In the genomic region with DNA sequence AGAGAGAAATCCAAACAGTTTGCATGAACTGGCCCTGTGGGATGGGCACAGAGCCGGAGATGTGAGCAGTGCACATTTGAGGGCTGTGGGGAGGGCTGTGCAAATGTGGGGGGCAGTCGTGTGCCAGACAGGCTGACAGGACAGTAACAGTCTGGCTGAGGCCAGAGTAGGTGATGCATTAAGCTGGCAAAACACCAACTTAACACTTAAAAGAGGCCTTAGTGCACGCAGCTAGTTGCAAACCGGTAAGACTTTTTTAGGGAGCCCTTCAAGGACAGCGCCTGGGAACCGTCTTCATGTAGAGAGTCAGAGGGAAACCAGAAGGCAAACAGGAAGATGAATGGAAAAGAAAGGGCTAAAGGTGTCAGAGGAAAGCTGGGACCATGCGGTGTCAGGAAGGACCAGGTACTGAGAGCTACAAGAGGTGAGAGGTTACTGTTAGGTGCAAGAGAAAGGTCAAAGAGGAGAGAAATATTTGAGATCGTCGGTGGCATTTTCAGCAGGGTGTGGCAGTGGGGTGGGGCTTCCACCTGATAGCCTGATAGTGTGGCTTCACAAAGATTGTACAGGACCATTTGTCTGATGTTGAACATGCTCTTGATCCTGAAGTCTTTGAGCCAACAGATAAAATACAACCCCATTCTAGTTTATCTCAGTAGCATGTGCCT, we compare ENCODE assay signal across 12 cellular contexts. TPM values are rescaled to one million over a fixed set of nuclear protein-coding genes. Genes with fewer than 3 reads are reported as not detected.
A peak's percentile ranks its signal among the peaks of the same experiment; 100 is the strongest.
DNase-seq lines count a peak whose midpoint lies in the region; ATAC-seq and TF ChIP-seq lines count a peak whose summit lies in the region.
"Had no signal": no experiment of that assay in that cellular context is flagged by ENCODE, and none has a peak within 500 bp of the region (broad histone marks: within the 10 kb centered on the region; RNA-seq: fewer than 3 reads in every experiment).

No MANE protein-coding gene starts in this region.

- no peak overlapping the region for H3K27ac Mint-ChIP-seq in activated T-helper 2 cell treated with anti-CD3 and anti-CD28 coated beads, Interferon-gamma antibody, Interleukin-2, Interleukin-4, amounts not matched to agents 10 μg/mL and 5 μg/mL and 100 μg/mL, durations not matched to agents 14 hours and 24 hours and 36 hours
- no peak overlapping the region for H3K27ac Mint-ChIP-seq in nephron progenitor cell
- H3K27ac Mint-ChIP-seq: activated naive CD8-positive, alpha-beta T cell treated with anti-CD3 and anti-CD28 coated beads for 36 hours; memory B cell; stimulated activated effector memory CD8-positive, alpha-beta T cell treated with anti-CD3 and anti-CD28 coated beads, Interleukin-12 subunit alpha, Interleukin-12 subunit beta, amount 100 ng/mL, for 72 hours had no signal

- H3K36me3 ChIP-seq in breast epithelium (no peaks in the 10 kb centered on the region), tibial artery (no peaks in the 10 kb centered on the region)
- H3K36me3 ChIP-seq: HAP-1 had no signal

- no peaks in the 10 kb centered on the region for H3K36me3 Mint-ChIP-seq in activated T-helper 2 cell treated with anti-CD3 and anti-CD28 coated beads, Interferon-gamma antibody, Interleukin-2, Interleukin-4, amounts not matched to agents 10 μg/mL and 5 μg/mL and 100 μg/mL, durations not matched to agents 14 hours and 24 hours and 36 hours (ENCODE audit: low read depth)
- no peaks in the 10 kb centered on the region for H3K36me3 Mint-ChIP-seq in nephron progenitor cell (ENCODE audit: low read depth)
- H3K36me3 Mint-ChIP-seq: activated naive CD8-positive, alpha-beta T cell treated with anti-CD3 and anti-CD28 coated beads for 36 hours; memory B cell; stimulated activated effector memory CD8-positive, alpha-beta T cell treated with anti-CD3 and anti-CD28 coated beads, Interleukin-12 subunit alpha, Interleukin-12 subunit beta, amount 100 ng/mL, for 72 hours had no signal

- H3K9me3 ChIP-seq in breast epithelium: no peaks in the 10 kb centered on the region
- H3K9me3 ChIP-seq in tibial artery: no peaks in the 10 kb centered on the region
- H3K9me3 ChIP-seq: HAP-1 had no signal

- H3K4me1 ChIP-seq in breast epithelium (peaks cover 0 to 7% of the 10 kb centered on the region in 2 donors), tibial artery (peaks cover 0 to 21% (median 17%) of the 10 kb centered on the region in 4 donors)

- H3K27me3 Mint-ChIP-seq in activated T-helper 2 cell treated with anti-CD3 and anti-CD28 coated beads, Interferon-gamma antibody, Interleukin-2, Interleukin-4, amounts not matched to agents 10 μg/mL and 5 μg/mL and 100 μg/mL, durations not matched to agents 14 hours and 24 hours and 36 hours (ENCODE audit: low read depth): peaks cover 2% of the 10 kb centered on the region
- peaks cover 3% of the 10 kb centered on the region for H3K27me3 Mint-ChIP-seq in nephron progenitor cell (ENCODE audit: low read depth, poor library complexity)
- H3K27me3 Mint-ChIP-seq: activated naive CD8-positive, alpha-beta T cell treated with anti-CD3 and anti-CD28 coated beads for 36 hours; memory B cell had no signal

- DNase-seq in NCI-H226: peak; percentile 38
- DNase-seq in breast epithelium (ENCODE audit: low spot score in 2 of 2): no peak
- DNase-seq in left colon: no peak
- no peak for DNase-seq in tibial artery
- DNase-seq in effector CD4-positive, alpha-beta T cell: no peak
- no peak for DNase-seq in activated T-helper 2 cell treated with anti-CD3 and anti-CD28 coated beads, Interferon-gamma antibody, Interleukin-2, Interleukin-4, amounts not matched to agents 10 μg/mL and 5 μg/mL and 100 μg/mL, durations not matched to agents 14 hours and 24 hours and 36 hours (ENCODE audit: low spot score)
- DNase-seq in nephron progenitor cell: no peak
- DNase-seq: activated naive CD8-positive, alpha-beta T cell treated with anti-CD3 and anti-CD28 coated beads for 36 hours; NCI-H1048 had no signal

- peaks cover 4% of the 10 kb centered on the region for H3K4me1 Mint-ChIP-seq in activated T-helper 2 cell treated with anti-CD3 and anti-CD28 coated beads, Interferon-gamma antibody, Interleukin-2, Interleukin-4, amounts not matched to agents 10 μg/mL and 5 μg/mL and 100 μg/mL, durations not matched to agents 14 hours and 24 hours and 36 hours (ENCODE audit: low read depth)
- H3K4me1 Mint-ChIP-seq in nephron progenitor cell: peaks cover 9% of the 10 kb centered on the region

- H3K27me3 ChIP-seq in breast epithelium: no peaks in the 10 kb centered on the region
- no peaks in the 10 kb centered on the region for H3K27me3 ChIP-seq in tibial artery

- intact Hi-C loops in breast epithelium (cut with DNase I; ENCODE audit: low total_unique reads): no loop called here
- intact Hi-C loops in left colon (cut with DNase I, micrococcal nuclease): no loop called here
- intact Hi-C loops in tibial artery (cut with DNase I; ENCODE audit: low total_unique reads): loop anchor here (10.0 kb wide), 1 partner anchor 615 kb away; no protein-coding TSS in a partner anchor
- intact Hi-C loops in activated T-helper 2 cell treated with anti-CD3 and anti-CD28 coated beads, Interferon-gamma antibody, Interleukin-2, Interleukin-4, amounts not matched to agents 10 μg/mL and 5 μg/mL and 100 μg/mL, durations not matched to agents 14 hours and 24 hours and 36 hours (cut with micrococcal nuclease): no loop called here

- no peak overlapping the region for H3K4me3 Mint-ChIP-seq in activated T-helper 2 cell treated with anti-CD3 and anti-CD28 coated beads, Interferon-gamma antibody, Interleukin-2, Interleukin-4, amounts not matched to agents 10 μg/mL and 5 μg/mL and 100 μg/mL, durations not matched to agents 14 hours and 24 hours and 36 hours (ENCODE audit: low read depth)
- no peak overlapping the region for H3K4me3 Mint-ChIP-seq in nephron progenitor cell
- H3K4me3 Mint-ChIP-seq: activated naive CD8-positive, alpha-beta T cell treated with anti-CD3 and anti-CD28 coated beads for 36 hours; memory B cell; stimulated activated effector memory CD8-positive, alpha-beta T cell treated with anti-CD3 and anti-CD28 coated beads, Interleukin-12 subunit alpha, Interleukin-12 subunit beta, amount 100 ng/mL, for 72 hours had no signal

- peak overlapping the region; percentile 80 to 82 for H3K27ac ChIP-seq in breast epithelium
- H3K27ac ChIP-seq in tibial artery: peak overlapping the region; percentile 70 to 72

- H3K4me3 ChIP-seq in breast epithelium (no peak overlapping the region), tibial artery (no peak overlapping the region)
- H3K4me3 ChIP-seq: HAP-1 had no signal

- TF ChIP-seq POLR2A in breast epithelium (IDR thresholded peaks at IDR 0.05): no peak

- ATAC-seq in left colon: peak; percentile 62
- ATAC-seq: stimulated activated effector memory CD8-positive, alpha-beta T cell treated with anti-CD3 and anti-CD28 coated beads, Interleukin-12 subunit alpha, Interleukin-12 subunit beta, amount 100 ng/mL, for 72 hours had no signal

- H3K9me3 Mint-ChIP-seq in activated T-helper 2 cell treated with anti-CD3 and anti-CD28 coated beads, Interferon-gamma antibody, Interleukin-2, Interleukin-4, amounts not matched to agents 10 μg/mL and 5 μg/mL and 100 μg/mL, durations not matched to agents 14 hours and 24 hours and 36 hours: no peaks in the 10 kb centered on the region
- peaks cover 3% of the 10 kb centered on the region for H3K9me3 Mint-ChIP-seq in nephron progenitor cell
- H3K9me3 Mint-ChIP-seq: activated naive CD8-positive, alpha-beta T cell treated with anti-CD3 and anti-CD28 coated beads for 36 hours; memory B cell; stimulated activated effector memory CD8-positive, alpha-beta T cell treated with anti-CD3 and anti-CD28 coated beads, Interleukin-12 subunit alpha, Interleukin-12 subunit beta, amount 100 ng/mL, for 72 hours had no signal

- TF ChIP-seq CTCF in breast epithelium (IDR thresholded peaks at IDR 0.05): no peak
- TF ChIP-seq CTCF in tibial artery (IDR thresholded peaks at IDR 0.05): no peak
- no peak for TF ChIP-seq CTCF in nephron progenitor cell (IDR thresholded peaks at IDR 0.05)

RNA-seq across cellular contexts. Expression of a gene that starts 30.0 kb away (rescaled TPM):
- 100 to 1,000 TPM; 137 to 215 (median 197) TPM for total RNA-seq in breast epithelium
- 10 to 100 TPM; 85.7 to 86.9 TPM for total RNA-seq in left colon
- 105 and 111 TPM in 2 replicates for total RNA-seq in activated T-helper 2 cell treated with anti-CD3 and anti-CD28 coated beads, Interferon-gamma antibody, Interleukin-2, Interleukin-4, amounts not matched to agents 10 μg/mL and 5 μg/mL and 100 μg/mL, durations not matched to agents 14 hours and 24 hours and 36 hours
